In genomic region chr7:92133737-92134270, GRCh38 we compare ENCODE assay signal across 8 cellular contexts. TPM values are rescaled to one million over a fixed set of nuclear protein-coding genes. Genes with fewer than 3 reads are reported as not detected.
DNase-seq lines count a peak whose midpoint lies in the region; ATAC-seq and TF ChIP-seq lines count a peak whose summit lies in the region.

No MANE protein-coding gene starts in this region.

- CTCF ChIA-PET in BJ (lab: Yijun Ruan, JAX) = interaction anchor here (0.7 to 2.8 kb wide), 18 partner anchors 8 to 327 kb away, joined by 3 to 9 read pairs (median 4); partner anchors contain the start of gene LRRD1

- H3K27me3 ChIP-seq in BJ (ENCODE audit: control insufficient read depth, insufficient read depth, low read length) (no peaks in the 10 kb centered on the region), mononuclear cell (ENCODE audit: insufficient read depth, low read length) (no peaks in the 10 kb centered on the region)

- peak; percentile 35 for ATAC-seq in GM19035 (IDR thresholded peaks at IDR 0.05; ENCODE audit: unreplicated experiment)
- peak; percentile 35 for ATAC-seq in HG03432 (IDR thresholded peaks at IDR 0.05; ENCODE audit: unreplicated experiment)

- H3K36me3 ChIP-seq in BJ (ENCODE audit: control insufficient read depth, insufficient read depth, low read length) = no peaks in the 10 kb centered on the region

- no peaks in the 10 kb centered on the region for H3K9me3 ChIP-seq in mononuclear cell (ENCODE audit: low read depth, low read length)

- POLR2A ChIA-PET in BJ (lab: Charles Lee) = no interaction called here

- TF ChIP-seq CTCF in BJ (IDR thresholded peaks at IDR 0.05; ENCODE audit: insufficient read depth, low read depth, low read length) = peak; percentile 80
- TF ChIP-seq CTCF in epithelial cell of esophagus (IDR thresholded peaks at IDR 0.05; ENCODE audit: insufficient read depth, low read depth, low read length, missing control alignments) = peak; percentile 73

- DNase-seq in BJ (ENCODE audit: low read depth) = no peak
- peak; percentile 42 for DNase-seq in NCI-H774 (lab: John Stamatoyannopoulos, UW)
- peak; percentile 84 for DNase-seq in activated CD8-positive, alpha-beta memory T cell treated with anti-CD3 and anti-CD28 coated beads, Interleukin-2, amount 50 U/mL, for 48 hours
- peak; percentile 45 for DNase-seq in epithelial cell of esophagus (ENCODE audit: low read depth)
- peak; percentile 21 to 40 for DNase-seq in stimulated activated CD8-positive, alpha-beta memory T cell treated with anti-CD3 and anti-CD28 coated beads, Interleukin-4, amount 100 ng/mL, for 1 hour (ENCODE audit: low read depth in 2 of 2, low spot score in 1 of 2)

- peaks cover 14% of the 10 kb centered on the region for H3K4me1 ChIP-seq in mononuclear cell (ENCODE audit: insufficient read depth, low read length)

- H3K4me3 ChIP-seq in BJ (ENCODE audit: low read depth, low read length) (peak overlapping the region; percentile 75), epithelial cell of esophagus (ENCODE audit: low read length) (peak overlapping the region; percentile 80), mononuclear cell (ENCODE audit: low read length) (peak overlapping the region; percentile 78)

RNA-seq across cellular contexts. Expression of gene CYP51A1, which starts 0.5 kb away (rescaled TPM):
- 2.2 and 5.8 TPM in 2 replicates for polyA plus RNA-seq in BJ (2011; rRNA removed)
- 3.4 and 6.3 TPM in 2 replicates for polyA minus RNA-seq in BJ (2011; rRNA and poly(A)+ RNA removed)
- total RNA-seq in mononuclear cell = 45.7 TPM

RNA-seq across cellular contexts. Expression of gene LRRD1, which starts 45.1 kb away (rescaled TPM):
- polyA plus RNA-seq in BJ (2011; rRNA removed) = 0.06 TPM in 1 of 2 replicates, not detected in the other
- not detected in 2 replicates for polyA minus RNA-seq in BJ (2011; rRNA and poly(A)+ RNA removed)
- 0.10 TPM for total RNA-seq in mononuclear cell
